Comparison of ENCODE assay signal across 4 cellular contexts in genomic region chr7:154010726-154011568, GRCh38. TPM values are rescaled to one million over a fixed set of nuclear protein-coding genes. Genes with fewer than 3 reads are reported as not detected.
"Had no signal": no experiment of that assay in that cellular context is flagged by ENCODE, and none has a peak within 500 bp of the region (broad histone marks: within the 10 kb centered on the region; RNA-seq: fewer than 3 reads in every experiment).

No MANE protein-coding gene starts in this region.

RNA-seq across cellular contexts. Expression of gene DPP6, which starts 41.3 kb away (rescaled TPM):
- total RNA-seq: LHCN-M2, M059J, MCF 10A, NCI-H460 had no signal
